In the genomic region with DNA sequence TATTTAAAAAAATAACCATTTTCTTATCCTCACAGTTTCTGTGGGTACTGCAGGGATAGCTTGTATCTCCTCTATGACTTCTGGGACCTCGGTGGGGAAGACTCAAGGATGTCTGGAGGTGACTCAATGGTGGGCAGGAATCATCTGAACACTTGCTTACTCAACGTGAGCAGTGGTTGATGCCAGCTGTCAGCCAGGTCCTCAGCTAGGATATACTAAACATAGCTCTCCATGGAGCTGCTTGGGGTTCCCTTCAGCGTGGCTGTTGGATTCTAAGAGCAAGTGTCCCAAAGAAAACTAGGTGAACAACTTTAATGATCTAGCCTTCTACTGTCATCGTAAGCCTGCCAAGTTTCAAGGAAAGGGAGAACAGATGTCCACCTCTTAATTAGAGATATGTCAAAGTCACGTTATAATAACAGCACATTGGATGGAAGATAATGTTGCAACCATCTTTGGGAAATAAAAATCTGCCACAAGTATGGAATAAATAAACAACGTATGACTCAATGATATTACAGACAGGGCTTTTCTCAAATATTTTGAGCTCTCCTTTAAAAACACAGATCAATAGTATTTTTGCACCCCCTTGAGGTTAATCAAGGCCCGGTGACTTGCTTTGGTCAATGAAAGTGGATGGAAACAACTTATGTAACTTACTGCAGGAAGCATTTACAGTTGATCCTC, we compare ENCODE assay signal across 1 cellular context.
TF ChIP-seq lines count a peak whose summit lies in the region.

No MANE protein-coding gene starts in this region.

TF ChIP-seq in H1, 55 proteins besides CTCF, POLR2A, EP300 and RAD21:
- no peak for TF ChIP-seq EGR1 (IDR thresholded peaks at IDR 0.05; ENCODE audit: borderline replicate concordance, low read depth, low read length)
- TF ChIP-seq CHD1 (IDR thresholded peaks at IDR 0.05; ENCODE audit: low read depth, low read length) = no peak
- no peak for TF ChIP-seq NRF1 (IDR thresholded peaks at IDR 0.05; ENCODE audit: low read depth, low read length)
- no peak for TF ChIP-seq GABPA (IDR thresholded peaks at IDR 0.05; ENCODE audit: borderline replicate concordance, insufficient read depth, low read length)
